13 cellular contexts compared by ENCODE assay signal in the genomic region with DNA sequence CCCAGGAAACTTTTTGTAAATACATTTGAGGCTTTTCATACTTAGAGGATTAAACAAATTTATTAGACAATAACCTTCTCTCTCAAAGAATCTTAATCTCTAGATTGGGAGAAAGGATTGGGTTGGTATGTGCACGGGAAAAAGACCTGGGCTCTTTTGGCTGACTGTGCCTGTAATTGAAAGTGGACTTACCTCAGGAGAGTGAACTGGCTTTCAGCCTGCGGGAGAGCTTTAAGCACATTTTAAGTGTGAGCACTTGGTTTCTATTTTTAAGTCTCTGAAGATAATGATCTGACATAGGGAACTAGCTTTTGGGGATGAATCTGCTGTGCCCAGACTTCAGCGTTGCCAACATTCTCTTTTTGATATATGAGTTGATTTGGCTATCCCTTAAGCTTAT. TPM values are rescaled to one million over a fixed set of nuclear protein-coding genes. Genes with fewer than 3 reads are reported as not detected.
DNase-seq lines count a peak whose midpoint lies in the region; ATAC-seq and TF ChIP-seq lines count a peak whose summit lies in the region.
"Had no signal": no experiment of that assay in that cellular context is flagged by ENCODE, and none has a peak within 500 bp of the region (broad histone marks: within the 10 kb centered on the region; RNA-seq: fewer than 3 reads in every experiment).

No MANE protein-coding gene starts in this region.

- intact Hi-C loops in Right ventricle myocardium superior (cut with DNase I), result no loop called here
- intact Hi-C loops in cardiac septum (cut with DNase I), result no loop called here
- intact Hi-C loops in lower lobe of right lung (cut with DNase I), result no loop called here
- intact Hi-C loops in uterus (cut with DNase I; ENCODE audit: low total_unique reads), result no loop called here
- intact Hi-C loops in testis (cut with DNase I; ENCODE audit: low total_unique reads), result no loop called here

- H3K36me3 Mint-ChIP-seq in brain, result peaks cover 32% of the 10 kb centered on the region

- no peaks in the 10 kb centered on the region for H3K36me3 ChIP-seq in lower lobe of right lung
- no peaks in the 10 kb centered on the region for H3K36me3 ChIP-seq in uterus
- no peaks in the 10 kb centered on the region for H3K36me3 ChIP-seq in testis (ENCODE audit: low read depth, missing control alignments)

- H3K27ac Mint-ChIP-seq in brain, result peak overlapping the region in 4 of 5 experiments; percentile 23 to 69 (median 60)
- H3K27ac Mint-ChIP-seq: H9 had no signal

- H3K9me3 ChIP-seq in lower lobe of right lung (no peaks in the 10 kb centered on the region), uterus (no peaks in the 10 kb centered on the region), testis (no peaks in the 10 kb centered on the region)

- H3K4me3 ChIP-seq in lower lobe of right lung, result no peak overlapping the region
- no peak overlapping the region for H3K4me3 ChIP-seq in uterus
- no peak overlapping the region for H3K4me3 ChIP-seq in testis

- H3K9me3 Mint-ChIP-seq in brain, result peaks cover 0 to 2% (median 0%) of the 10 kb centered on the region in 5 experiments
- H3K9me3 Mint-ChIP-seq: H9, nephron had no signal

- peaks cover 15% of the 10 kb centered on the region for H3K4me1 Mint-ChIP-seq in brain

- H3K4me1 ChIP-seq in lower lobe of right lung, result peaks cover 27% of the 10 kb centered on the region
- H3K4me1 ChIP-seq in uterus, result peaks cover 4 to 6% of the 10 kb centered on the region in 2 donors
- H3K4me1 ChIP-seq in testis, result no peaks in the 10 kb centered on the region

- 41 to 50% methylated on average over 3 of the region's 3 CpGs for WGBS in testis, 2 donors

- H3K27me3 ChIP-seq in lower lobe of right lung (ENCODE audit: low read depth) (no peaks in the 10 kb centered on the region), uterus (no peaks in the 10 kb centered on the region), testis (no peaks in the 10 kb centered on the region)

- no peaks in the 10 kb centered on the region for H3K27me3 Mint-ChIP-seq in brain

- TF ChIP-seq CTCF in brain (conservative IDR thresholded peaks at IDR 0.05) (no peak), lower lobe of right lung (IDR thresholded peaks at IDR 0.05) (no peak), uterus (IDR thresholded peaks at IDR 0.05) (no peak), testis (IDR thresholded peaks at IDR 0.05) (no peak)

- H3K27ac ChIP-seq in lower lobe of right lung (peak overlapping the region; percentile 27), uterus (peak overlapping the region; percentile 44 to 56), testis (peak overlapping the region in 1 of 2 donors; percentile 39)

- ATAC-seq in Right ventricle myocardium superior (ENCODE audit: poor library complexity) (peak; percentile 76), lower lobe of right lung (peak in 1 of 2 donors; percentile 73), GM21737 (IDR thresholded peaks at IDR 0.05; ENCODE audit: unreplicated experiment) (no peak)

- H3K4me3 Mint-ChIP-seq in brain, result no peak overlapping the region
- H3K4me3 Mint-ChIP-seq: H9, nephron had no signal

- DNase-seq in Right ventricle myocardium superior, result no peak
- DNase-seq in cardiac septum (ENCODE audit: low spot score), result no peak
- no peak for DNase-seq in lower lobe of right lung
- no peak for DNase-seq in uterus
- no peak for DNase-seq in testis
- DNase-seq in NCI-H524 treated with DMSO at 0.1 percent for 48 hours (lab: John Stamatoyannopoulos, UW), result no peak
- DNase-seq: ACHN; H9; MM.1S; NK-92 treated with Interleukin-12 subunit alpha and Interleukin-12 subunit beta, amount 100 ng/mL, for 24 hours had no signal

- TF ChIP-seq POLR2A in uterus (IDR thresholded peaks at IDR 0.05) (no peak), testis (IDR thresholded peaks at IDR 0.05) (no peak)

RNA-seq across cellular contexts. Expression of a gene that starts 35.8 kb away (rescaled TPM):
- 14.7 TPM for total RNA-seq in Right ventricle myocardium superior
- total RNA-seq in cardiac septum, result 13.9 TPM
- polyA plus RNA-seq in brain (ENCODE audit: insufficient read depth, low read depth, low replicate concordance), result 12.3 TPM
- total RNA-seq in lower lobe of right lung, result 36.0 TPM
- 10 to 100 TPM; 14.9 to 42.9 (median 26.4) TPM for total RNA-seq in uterus
- 10 to 100 TPM; 20.1 to 22.4 TPM for total RNA-seq in testis
- 10.8 TPM for polyA plus RNA-seq in testis (ENCODE audit: insufficient read depth, low read depth, low replicate concordance)
